ENCODE assay signal across 7 cellular contexts in genomic region chr7:17939670-17940301, GRCh38. TPM values are rescaled to one million over a fixed set of nuclear protein-coding genes. Genes with fewer than 3 reads are reported as not detected.
A peak's percentile ranks its signal among the peaks of the same experiment; 100 is the strongest.
DNase-seq lines count a peak whose midpoint lies in the region; ATAC-seq and TF ChIP-seq lines count a peak whose summit lies in the region.

No MANE protein-coding gene starts in this region.

- no peak for TF ChIP-seq CTCF in GM13977 (IDR thresholded peaks at IDR 0.05; ENCODE audit: extremely low read depth, insufficient read depth, missing control alignments)
- no peak for TF ChIP-seq CTCF in HFF-Myc (IDR thresholded peaks at IDR 0.05; ENCODE audit: low read depth, low read length, missing control alignments)
- no peak for TF ChIP-seq CTCF in NB4 (IDR thresholded peaks at IDR 0.05; ENCODE audit: low read depth, low read length)

- no peak for TF ChIP-seq POLR2A in NB4 (IDR thresholded peaks at IDR 0.05; ENCODE audit: extremely low read depth, insufficient read length)

- DNase-seq in GM13977 (ENCODE audit: low spot score) (peak; percentile 45), HFF-Myc (ENCODE audit: extremely low read depth, low read depth) (no peak), NB4 (ENCODE audit: low read depth) (peak; percentile 75), cerebellum (ENCODE audit: low spot score) (peak; percentile 54), left colon (peak; percentile 49 to 66)
- peak; percentile 57 for DNase-seq in activated CD4-positive, CD25-positive, alpha-beta regulatory T cell treated with anti-CD3 and anti-CD28 coated beads, Interleukin-2, amount 50 U/mL, for 72 hours
- DNase-seq in stimulated activated CD4-positive, alpha-beta T cell treated with anti-CD3 and anti-CD28 coated beads, Interleukin-2, amount 100 ng/mL, for 4 hours (ENCODE audit: low read depth): peak; percentile 22

- H3K4me3 ChIP-seq in HFF-Myc (replicated peaks; ENCODE audit: low read depth, low read length) (peak overlapping the region; percentile 78), NB4 (ENCODE audit: low read depth, low read length) (peak overlapping the region; percentile 87)

- in situ Hi-C loops in GM13977 (cut with MboI; ENCODE audit: low pct_unique_long_range_greater_than_20kb, low sequenced_read_pairs, unreplicated experiment): no loop called here

- intact Hi-C loops in left colon (cut with DNase I, micrococcal nuclease): no loop called here

- ATAC-seq in left colon: peak; percentile 63

RNA-seq across cellular contexts. Expression of gene SNX13, which starts 0.5 kb away (rescaled TPM):
- total RNA-seq in cerebellum: 72.9 TPM
- 10 to 100 TPM; 63.2 to 63.8 TPM for total RNA-seq in left colon
